ENCODE assay signal across 16 cellular contexts in the genomic region with DNA sequence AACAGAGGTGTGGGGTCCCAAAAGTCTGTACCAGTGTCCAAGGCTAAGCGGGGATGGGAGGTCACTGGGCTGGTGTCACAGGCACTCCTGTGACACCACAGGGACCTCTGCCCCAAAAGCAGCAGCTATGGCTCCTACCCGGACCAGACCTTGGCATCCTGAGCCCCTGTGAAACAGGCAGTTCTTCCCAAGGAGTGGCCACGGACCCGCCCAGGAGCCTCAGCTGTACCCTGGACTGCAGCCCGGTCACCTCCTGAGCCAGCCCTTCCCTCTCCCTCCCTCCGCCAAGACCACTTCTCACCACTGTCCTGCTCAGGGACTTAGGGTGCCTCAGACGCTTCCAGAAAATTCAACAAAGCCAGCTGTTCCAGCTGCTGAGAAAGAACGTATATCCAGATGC. TPM values are rescaled to one million over a fixed set of nuclear protein-coding genes. Genes with fewer than 3 reads are reported as not detected.
DNase-seq lines count a peak whose midpoint lies in the region; ATAC-seq and TF ChIP-seq lines count a peak whose summit lies in the region.
"Had no signal": no experiment of that assay in that cellular context is flagged by ENCODE, and none has a peak within 500 bp of the region (broad histone marks: within the 10 kb centered on the region; RNA-seq: fewer than 3 reads in every experiment).

No MANE protein-coding gene starts in this region.

- ATAC-seq in IMR-90 (ENCODE audit: low read depth) = no peak
- peak; percentile 70 for ATAC-seq in mucosa of descending colon
- no peak for ATAC-seq in GM19035 (IDR thresholded peaks at IDR 0.05; ENCODE audit: unreplicated experiment)
- ATAC-seq: GM12878, HCT116 had no signal

- H3K4me3 ChIP-seq in H7 (ENCODE audit: insufficient read depth, low read depth, low read length) (no peak overlapping the region), IMR-90 (ENCODE audit: insufficient read depth, low read depth, low read length) (no peak overlapping the region), mucosa of descending colon (no peak overlapping the region), spleen (no peak overlapping the region), brain microvascular endothelial cell (ENCODE audit: low read depth, low read length) (no peak overlapping the region)
- H3K4me3 ChIP-seq: BLaER1, GM12878 had no signal

- no peaks in the 10 kb centered on the region for H3K9me1 ChIP-seq in IMR-90 (ENCODE audit: insufficient read depth, low read length)

- no peak overlapping the region for H4K5ac ChIP-seq in IMR-90 (ENCODE audit: low read depth, low read length)

- no peaks in the 10 kb centered on the region for H3K79me1 ChIP-seq in IMR-90 (ENCODE audit: low read depth in 1 of 2, low read length in 2 of 2)

- no peaks in the 10 kb centered on the region for H4K20me1 ChIP-seq in IMR-90 (ENCODE audit: insufficient read depth, low read length)
- H4K20me1 ChIP-seq: BLaER1 had no signal

- H3K36me3 ChIP-seq in H7 (replicated peaks; ENCODE audit: control insufficient read depth, insufficient read depth, low read length) (peaks cover 4% of the 10 kb centered on the region), IMR-90 (ENCODE audit: control insufficient read depth, insufficient read depth, low read length) (peaks cover 8% of the 10 kb centered on the region), mucosa of descending colon (ENCODE audit: low read depth) (no peaks in the 10 kb centered on the region), spleen (peaks cover 0 to 36% (median 7%) of the 10 kb centered on the region in 6 donors), brain microvascular endothelial cell (replicated peaks) (no peaks in the 10 kb centered on the region)

- no peak for TF ChIP-seq CTCF in IMR-90 (conservative IDR thresholded peaks at IDR 0.05; ENCODE audit: low read depth, low read length)
- TF ChIP-seq CTCF in mucosa of descending colon (IDR thresholded peaks at IDR 0.05) = no peak
- TF ChIP-seq CTCF in spleen (IDR thresholded peaks at IDR 0.05 in 8 of 11, conservative IDR thresholded peaks at IDR 0.05 in 3 of 11) = no peak
- no peak for TF ChIP-seq CTCF in brain microvascular endothelial cell (IDR thresholded peaks at IDR 0.05; ENCODE audit: low read depth, low read length, missing control alignments)

- H2AK9ac ChIP-seq in IMR-90 (replicated peaks; ENCODE audit: low read depth, low read length, poor library complexity) = peak overlapping the region; percentile 9

- TF ChIP-seq RAD21 in IMR-90 (IDR thresholded peaks at IDR 0.05; ENCODE audit: low read length) = no peak

- H3K27me3 ChIP-seq in H7 (ENCODE audit: control insufficient read depth, insufficient read depth, low read length) (no peaks in the 10 kb centered on the region), IMR-90 (ENCODE audit: control insufficient read depth, insufficient read depth, low read length) (no peaks in the 10 kb centered on the region), spleen (replicated peaks in 1 of 7) (peaks cover 0 to 6% (median 0%) of the 10 kb centered on the region in 7 donors), brain microvascular endothelial cell (replicated peaks) (no peaks in the 10 kb centered on the region)
- H3K27me3 ChIP-seq: BLaER1 had no signal

- no peak overlapping the region for H2BK20ac ChIP-seq in IMR-90 (ENCODE audit: low read depth, low read length)

- H3K27ac ChIP-seq in IMR-90 (ENCODE audit: insufficient read depth, low read length) (no peak overlapping the region), spleen (no peak overlapping the region), brain microvascular endothelial cell (no peak overlapping the region)
- H3K27ac ChIP-seq: BLaER1 had no signal

- WGBS in IMR-90 (ENCODE audit: extremely low coverage in 2 of 2, insufficient read length in 1 of 2), 2 experiments = 46% methylated on average over 3 of the region's 8 CpGs; no CpG with 5 or more reads in 1 of the 2 experiments
- WGBS in spleen, 5 donors = 70 to 96% (median 77%) methylated on average over 8 of the region's 8 CpGs

- no peak overlapping the region for H3K56ac ChIP-seq in IMR-90 (ENCODE audit: extremely low read depth, insufficient read depth, low read length)

- H2AK5ac ChIP-seq in IMR-90 (ENCODE audit: low read depth, low read length) = no peak overlapping the region

- no peak overlapping the region for H3K23ac ChIP-seq in IMR-90 (ENCODE audit: low read depth, low read length)

- no peak overlapping the region for H3K4me2 ChIP-seq in IMR-90 (ENCODE audit: low read depth, low read length)
- H3K4me2 ChIP-seq: BLaER1 had no signal

- no peak overlapping the region for H4K91ac ChIP-seq in IMR-90 (ENCODE audit: insufficient read depth, low read depth, low read length)

- H2BK120ac ChIP-seq in IMR-90 (ENCODE audit: low read depth, low read length) = no peak overlapping the region

- H4K8ac ChIP-seq in IMR-90 (ENCODE audit: low read depth in 2 of 2, low read length in 2 of 2) = no peak overlapping the region

- no peak overlapping the region for H3K14ac ChIP-seq in IMR-90 (replicated peaks; ENCODE audit: low read depth, low read length)

- no peak overlapping the region for H2BK5ac ChIP-seq in IMR-90 (ENCODE audit: low read depth, low read length, poor library complexity, severe bottlenecking)

- TF ChIP-seq POLR2A in IMR-90 (IDR thresholded peaks at IDR 0.05; ENCODE audit: low read depth, low read length) = no peak
- no peak for TF ChIP-seq POLR2A in spleen (IDR thresholded peaks at IDR 0.05)

- intact Hi-C loops in IMR-90 (cut with micrococcal nuclease) = loop anchor here (10.0 kb wide), 1 partner anchor 215 kb away; no protein-coding TSS in a partner anchor
- intact Hi-C loops in mucosa of descending colon (cut with DNase I, micrococcal nuclease) = loop anchor here (10.0 kb wide), 2 partner anchors 55 to 1815 kb away; partner anchors contain the start of genes P2RX1 (in 2 of the 2) and OVCA2 (in 1 of the 2)
- intact Hi-C loops in spleen (cut with DNase I; ENCODE audit: low total_unique reads) = loop anchor here (10.0 kb wide), 1 partner anchor 145 kb away; no protein-coding TSS in a partner anchor

- no TSS peak for BruUV-seq in IMR-90 (replicated peaks; lab: Mats Ljungman, UMichigan)

- no peaks in the 10 kb centered on the region for H3K9me3 ChIP-seq in IMR-90 (ENCODE audit: control insufficient read depth, insufficient read depth, low read length)
- no peaks in the 10 kb centered on the region for H3K9me3 ChIP-seq in mucosa of descending colon
- no peaks in the 10 kb centered on the region for H3K9me3 ChIP-seq in spleen
- H3K9me3 ChIP-seq: BLaER1 had no signal

- no peak overlapping the region for H3K18ac ChIP-seq in IMR-90 (ENCODE audit: low read depth, low read length)

- POLR2A ChIA-PET in IMR-90 (lab: Charles Lee; ENCODE audit: unreplicated experiment) = no interaction called here

- dilution Hi-C loops in IMR-90 (cut with HindIII; ENCODE audit: low sequenced_read_pairs, unreplicated experiment) = no loop called here

- CTCF ChIA-PET in IMR-90 (lab: Yijun Ruan, JAX) = interaction anchor here (1.2 kb wide), 1 partner anchor 13 kb away, joined by 3 read pairs; the partner anchor contains the start of gene NCBP3

- H3K4me1 ChIP-seq in IMR-90 (ENCODE audit: control insufficient read depth, insufficient read depth, low read length) (no peaks in the 10 kb centered on the region), mucosa of descending colon (ENCODE audit: low read depth) (no peaks in the 10 kb centered on the region), spleen (peaks cover 0 to 7% (median 0%) of the 10 kb centered on the region in 6 donors)

- H3K4ac ChIP-seq in IMR-90 (ENCODE audit: low read depth, low read length) = no peak overlapping the region

- no peak overlapping the region for H3K9ac ChIP-seq in IMR-90 (ENCODE audit: low read depth, low read length)
- H3K9ac ChIP-seq: BLaER1 had no signal

- DNase-seq in H7 (peak; percentile 43), IMR-90 (no peak), mucosa of descending colon (peak; percentile 38 to 62 (median 59)), spleen (peak; percentile 51), DMS79 treated with DMSO at 0.1 percent for 48 hours (lab: John Stamatoyannopoulos, UW) (no peak), brain microvascular endothelial cell (no peak)
- DNase-seq: 8988T; Calu3; CD4-positive, alpha-beta memory T cell; DND-41; EL had no signal

- in situ Hi-C loops in IMR-90 (cut with MboI; ENCODE audit: low sequenced_read_pairs) = no loop called here
- in situ Hi-C loops in brain microvascular endothelial cell (cut with HindIII; ENCODE audit: low pct_ligation_motif_present, low sequenced_read_pairs) = no loop called here

- no peak overlapping the region for H2BK15ac ChIP-seq in IMR-90 (ENCODE audit: low read depth, low read length)

- peak overlapping the region; percentile 21 for H2AFZ ChIP-seq in IMR-90 (replicated peaks; ENCODE audit: low read length, poor library complexity)

RNA-seq across cellular contexts. Expression of gene NCBP3, which starts 13.8 kb away (rescaled TPM):
- total RNA-seq in H7 (2014; rRNA removed; shearing (Covaris generic)) = 17.5 and 28.0 TPM in 2 replicates
- total RNA-seq in IMR-90 (2012; rRNA removed) = 10.8 and 15.6 TPM in 2 replicates
- 13.5 and 21.0 TPM in 2 replicates for polyA plus RNA-seq in IMR-90 (2012; rRNA removed)
- polyA plus RNA-seq in IMR-90 (2012; cell fraction: cytosol; rRNA removed) = 2.5 and 4.0 TPM in 2 replicates
- 10.1 and 46.4 TPM in 2 replicates for polyA plus RNA-seq in IMR-90 (2012; cell fraction: nucleus; rRNA removed; ENCODE audit: low replicate concordance)
- total RNA-seq in mucosa of descending colon = 10 to 100 TPM; 39.4 to 50.5 (median 44.7) TPM
- 10 to 100 TPM; 24.9 to 43.9 (median 39.8) TPM for total RNA-seq in spleen
- 10 to 100 TPM; 13.0 to 22.8 (median 20.6) TPM for polyA plus RNA-seq in spleen

RNA-seq across cellular contexts. Expression of gene CAMKK1, which starts 33.0 kb away (rescaled TPM):
- total RNA-seq in H7 (2014; rRNA removed; shearing (Covaris generic)) = 6.0 and 6.7 TPM in 2 replicates
- total RNA-seq in IMR-90 (2012; rRNA removed) (4.1 and 4.2 TPM in 2 replicates), mucosa of descending colon (10 to 100 TPM in 1 of 3 donors, 1 to 10 TPM in 2; 4.8 to 11.6 (median 6.2) TPM), spleen (10 to 100 TPM in 2 of 7 donors, 1 to 10 TPM in 5; 7.7 to 13.0 (median 8.8) TPM)
- polyA plus RNA-seq in IMR-90 (2012; rRNA removed) (7.7 and 8.2 TPM in 2 replicates), spleen (10 to 100 TPM in 1 of 3 donors, 1 to 10 TPM in 2; 5.2 to 10.0 (median 10.0) TPM)
- 4.6 and 6.1 TPM in 2 replicates for polyA plus RNA-seq in IMR-90 (2012; cell fraction: cytosol; rRNA removed)
- 18.8 and 32.0 TPM in 2 replicates for polyA plus RNA-seq in IMR-90 (2012; cell fraction: nucleus; rRNA removed; ENCODE audit: low replicate concordance)

RNA-seq across cellular contexts. Expression of gene P2RX1, which starts 56.4 kb away (rescaled TPM):
- 0.10 and 0.33 TPM in 2 replicates for total RNA-seq in H7 (2014; rRNA removed; shearing (Covaris generic))
- total RNA-seq in IMR-90 (2012; rRNA removed) (not detected in 2 replicates), mucosa of descending colon (1 to 10 TPM; 2.5 to 4.9 (median 3.5) TPM), spleen (10 to 100 TPM; 16.8 to 46.3 (median 23.1) TPM)
- polyA plus RNA-seq in IMR-90 (2012; rRNA removed) (not detected in 2 replicates), spleen (10 to 100 TPM in 2 of 3 donors, 1 to 10 TPM in 1; 9.2 to 22.0 (median 10.3) TPM)
- polyA plus RNA-seq in IMR-90 (2012; cell fraction: cytosol; rRNA removed) = not detected in 2 replicates
- 0.09 and 0.10 TPM in 2 replicates for polyA plus RNA-seq in IMR-90 (2012; cell fraction: nucleus; rRNA removed; ENCODE audit: low replicate concordance)
- total RNA-seq: Calu3; CD4-positive, alpha-beta memory T cell; G401 had no signal
- polyA plus RNA-seq: CD4-positive, alpha-beta memory T cell had no signal

RNA-seq across cellular contexts. Expression of gene ITGAE, which starts 58.9 kb away (rescaled TPM):
- total RNA-seq in H7 (2014; rRNA removed; shearing (Covaris generic)) = 28.8 and 34.7 TPM in 2 replicates
- total RNA-seq in IMR-90 (2012; rRNA removed) = 47.8 and 54.1 TPM in 2 replicates
- polyA plus RNA-seq in IMR-90 (2012; rRNA removed) = 57.8 and 60.8 TPM in 2 replicates
- polyA plus RNA-seq in IMR-90 (2012; cell fraction: cytosol; rRNA removed) = 57.4 and 63.7 TPM in 2 replicates
- 15.2 and 56.8 TPM in 2 replicates for polyA plus RNA-seq in IMR-90 (2012; cell fraction: nucleus; rRNA removed; ENCODE audit: low replicate concordance)
- total RNA-seq in mucosa of descending colon = 10 to 100 TPM; 17.2 to 24.1 (median 17.6) TPM
- total RNA-seq in spleen = 10 to 100 TPM; 20.3 to 31.4 (median 26.3) TPM
- 10 to 100 TPM; 75.2 to 91.1 (median 78.3) TPM for polyA plus RNA-seq in spleen

Comparison
In these comparisons a context has a peak if more than half of its experiments do, and no peak if none do; other contexts are left out.
1. DNase-seq: peak in H7 (single experiment), mucosa of descending colon (3 of 3) and spleen (single experiment); none in IMR-90 (single experiment), DMS79 treated with DMSO at 0.1 percent for 48 hours (single experiment) and brain microvascular endothelial cell (single experiment).